In the genomic region with DNA sequence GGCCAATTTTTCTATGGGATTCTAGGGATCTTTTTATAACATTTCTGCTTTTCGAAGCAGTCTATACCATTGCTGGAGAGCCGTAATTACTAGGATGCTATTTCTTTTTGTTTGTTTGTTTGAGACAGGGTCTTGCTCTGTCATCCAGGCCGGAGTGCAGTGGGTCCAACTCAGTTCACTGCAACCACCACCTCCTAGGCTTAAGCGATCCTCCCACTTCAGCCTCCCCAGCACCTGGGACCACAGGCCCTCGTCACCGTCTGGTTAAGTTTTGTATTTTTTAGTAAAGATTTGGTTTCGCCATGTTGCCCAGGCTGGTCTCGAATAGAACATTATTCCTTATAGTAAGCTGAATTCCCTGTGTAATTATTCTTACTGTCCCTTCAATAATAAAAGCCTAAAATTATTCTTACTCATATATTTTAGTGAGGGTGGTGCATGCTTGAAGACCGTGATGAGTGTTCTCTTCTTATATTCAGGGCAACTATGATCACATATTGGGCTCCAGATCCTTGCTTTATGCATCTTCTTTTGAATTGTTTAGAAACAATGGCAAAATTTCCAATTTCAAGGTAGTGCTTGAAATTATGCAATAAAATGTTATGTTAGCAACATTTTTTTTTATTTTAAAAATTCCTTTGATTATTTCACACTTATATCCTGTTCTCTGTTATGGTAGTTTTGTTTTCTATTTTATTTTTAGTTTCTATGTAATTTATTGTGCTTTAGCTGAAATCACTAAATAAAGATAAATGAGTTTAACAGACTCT, we compare ENCODE assay signal across 8 cellular contexts.
A peak's percentile ranks its signal among the peaks of the same experiment; 100 is the strongest.
DNase-seq lines count a peak whose midpoint lies in the region; ATAC-seq and TF ChIP-seq lines count a peak whose summit lies in the region.

No MANE protein-coding gene starts in this region.

- H3K9ac ChIP-seq in duodenal mucosa (ENCODE audit: low read depth in 1 of 2, low read length in 2 of 2) (peak overlapping the region in 1 of 2 donors; percentile 85), neural progenitor cell (no peak overlapping the region)

- peaks cover 26% of the 10 kb centered on the region for H3F3A ChIP-seq in neural progenitor cell (ENCODE audit: low read depth)

- H3K27me3 Mint-ChIP-seq in neural progenitor cell (ENCODE audit: insufficient read depth, low read depth), result peaks cover 7% of the 10 kb centered on the region

- H3K79me2 ChIP-seq in neural progenitor cell (ENCODE audit: low read depth), result no peaks in the 10 kb centered on the region

- H3K4me1 Mint-ChIP-seq in neural progenitor cell, result peaks cover 26% of the 10 kb centered on the region

- H4K20me1 ChIP-seq in neural progenitor cell (ENCODE audit: low read depth), result no peaks in the 10 kb centered on the region

- H3K27ac Mint-ChIP-seq in neural progenitor cell, result no peak overlapping the region

- no peak for ATAC-seq in GM21737 (IDR thresholded peaks at IDR 0.05; ENCODE audit: unreplicated experiment)
- ATAC-seq in HG03196 (IDR thresholded peaks at IDR 0.05; ENCODE audit: unreplicated experiment), result no peak
- ATAC-seq in GM21367 (IDR thresholded peaks at IDR 0.05; ENCODE audit: unreplicated experiment), result no peak

- peak overlapping the region; percentile 59 for H3K4me3 ChIP-seq in LNCaP clone FGC (ENCODE audit: low read depth, low read length)
- H3K4me3 ChIP-seq in duodenal mucosa (ENCODE audit: low read depth in 1 of 2, low read length in 2 of 2), result peak overlapping the region; percentile 86 to 97
- H3K4me3 ChIP-seq in neural progenitor cell, result peak overlapping the region; percentile 70

- H3K4me3 Mint-ChIP-seq in neural progenitor cell, result peak overlapping the region; percentile 85

- no peak overlapping the region for H2AFZ ChIP-seq in neural progenitor cell (replicated peaks)

- H3K4me1 ChIP-seq in duodenal mucosa (ENCODE audit: control insufficient read depth in 1 of 2, insufficient read depth in 2 of 2, low read length in 2 of 2) (peaks cover 10 to 22% of the 10 kb centered on the region in 2 donors), neural progenitor cell (peaks cover 19% of the 10 kb centered on the region)

- no peaks in the 10 kb centered on the region for H3K36me3 ChIP-seq in duodenal mucosa (ENCODE audit: control insufficient read depth in 1 of 2, insufficient read depth in 2 of 2, low read length in 2 of 2)
- H3K36me3 ChIP-seq in neural progenitor cell, result no peaks in the 10 kb centered on the region

- H3K27ac ChIP-seq in C4-2B (peak overlapping the region; percentile 68), duodenal mucosa (ENCODE audit: low read depth, low read length) (peak overlapping the region; percentile 77), neural progenitor cell (no peak overlapping the region)

- no peaks in the 10 kb centered on the region for H3K27me3 ChIP-seq in duodenal mucosa (ENCODE audit: control insufficient read depth in 1 of 2, insufficient read depth in 2 of 2, low read length in 2 of 2)
- H3K27me3 ChIP-seq in neural progenitor cell, result peaks cover 56% of the 10 kb centered on the region

- H3K9me3 ChIP-seq in duodenal mucosa (ENCODE audit: control insufficient read depth in 1 of 2, low read length in 2 of 2) (no peaks in the 10 kb centered on the region), neural progenitor cell (ENCODE audit: low read depth) (no peaks in the 10 kb centered on the region)

- no peaks in the 10 kb centered on the region for H3K9me3 Mint-ChIP-seq in neural progenitor cell

- DNase-seq in LNCaP clone FGC (ENCODE audit: low read depth), result no peak
- no peak for DNase-seq in neural progenitor cell (ENCODE audit: low spot score)
- DNase-seq in HCEC 1CT, result no peak

- no peaks in the 10 kb centered on the region for H3K36me3 Mint-ChIP-seq in neural progenitor cell

- TF ChIP-seq CTCF in C4-2B (conservative IDR thresholded peaks at IDR 0.05), result no peak
- TF ChIP-seq CTCF in LNCaP clone FGC (IDR thresholded peaks at IDR 0.05; ENCODE audit: control insufficient read depth, extremely low read depth, insufficient read depth), result no peak
- TF ChIP-seq CTCF in neural progenitor cell (IDR thresholded peaks at IDR 0.05), result no peak

- peak overlapping the region; percentile 92 for H3K4me2 ChIP-seq in neural progenitor cell
